In genomic region chr21:30102881-30103280, GRCh38 we compare ENCODE assay signal across 1 cellular context.
TF ChIP-seq lines count a peak whose summit lies in the region.

No MANE protein-coding gene starts in this region.

TF ChIP-seq in WTC11, 78 proteins besides CTCF, POLR2A, EP300 and RAD21 (continued from another document):
- TF ChIP-seq, protein P1, sequence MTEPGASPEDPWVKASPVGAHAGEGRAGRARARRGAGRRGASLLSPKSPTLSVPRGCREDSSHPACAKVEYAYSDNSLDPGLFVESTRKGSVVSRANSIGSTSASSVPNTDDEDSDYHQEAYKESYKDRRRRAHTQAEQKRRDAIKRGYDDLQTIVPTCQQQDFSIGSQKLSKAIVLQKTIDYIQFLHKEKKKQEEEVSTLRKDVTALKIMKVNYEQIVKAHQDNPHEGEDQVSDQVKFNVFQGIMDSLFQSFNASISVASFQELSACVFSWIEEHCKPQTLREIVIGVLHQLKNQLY (CRISPR knock-in tag; IDR thresholded peaks at IDR 0.05): no peak
